In the genomic region with DNA sequence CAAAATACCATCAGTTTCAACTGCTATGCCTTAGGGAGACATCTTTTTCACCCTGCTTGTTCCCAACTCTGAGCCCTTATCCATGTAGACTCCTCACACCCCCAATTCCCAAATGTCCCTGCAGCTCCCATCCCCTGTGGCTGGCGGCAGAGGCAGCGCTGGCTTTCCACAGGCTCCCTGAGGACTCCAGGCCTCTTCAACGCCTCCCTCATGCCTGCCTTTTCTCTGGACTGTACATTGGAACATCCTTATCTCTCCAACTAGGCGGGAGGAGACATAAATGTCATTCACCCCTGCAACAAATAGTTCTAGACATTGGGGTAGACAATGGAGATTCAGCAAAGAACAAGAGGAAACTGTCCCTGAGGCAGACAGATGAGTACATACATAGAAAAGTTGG, we compare ENCODE assay signal across 12 cellular contexts. TPM values are rescaled to one million over a fixed set of nuclear protein-coding genes. Genes with fewer than 3 reads are reported as not detected.
DNase-seq lines count a peak whose midpoint lies in the region; ATAC-seq, FAIRE-seq and TF ChIP-seq lines count a peak whose summit lies in the region.
"Had no signal": no experiment of that assay in that cellular context is flagged by ENCODE, and none has a peak within 500 bp of the region (broad histone marks: within the 10 kb centered on the region; RNA-seq: fewer than 3 reads in every experiment).

No MANE protein-coding gene starts in this region.

- H3K18ac ChIP-seq in H9 (ENCODE audit: insufficient read length, low read depth, low read length): no peak overlapping the region

- no peak for FAIRE-seq in kidney (lab: Jason Lieb, UNC)
- FAIRE-seq: A549, H54 had no signal

- H2BK15ac ChIP-seq in H9 (ENCODE audit: low read depth, low read length): no peak overlapping the region

- TF ChIP-seq CTCF in H9 (conservative IDR thresholded peaks at IDR 0.05) (no peak), kidney (IDR thresholded peaks at IDR 0.05; ENCODE audit: borderline replicate concordance, extremely low read depth, insufficient read depth) (no peak), neural crest cell (conservative IDR thresholded peaks at IDR 0.05) (no peak)

- no CpG with 5 or more reads among the region's 4 CpGs for WGBS in H9 (ENCODE audit: extremely low coverage, insufficient read length, low lambda C conversion rate)

- H3K4me1 ChIP-seq in H9 (ENCODE audit: insufficient read depth, low read length) (peaks cover 26% of the 10 kb centered on the region), kidney (ENCODE audit: control insufficient read depth in 1 of 2, insufficient read depth in 1 of 2, low read depth in 1 of 2, low read length in 2 of 2) (no peaks in the 10 kb centered on the region)
- H3K4me1 ChIP-seq: BLaER1 had no signal

- H3K9me3 ChIP-seq in H9 (ENCODE audit: control insufficient read depth, low read depth, low read length) (no peaks in the 10 kb centered on the region), SK-N-MC (ENCODE audit: low read depth, low read length) (no peaks in the 10 kb centered on the region), kidney (ENCODE audit: control insufficient read depth in 1 of 2, low read length in 2 of 2) (no peaks in the 10 kb centered on the region)
- H3K9me3 ChIP-seq: A549, BLaER1 had no signal

- H4K8ac ChIP-seq in H9 (replicated peaks; ENCODE audit: insufficient read length, low read depth, low read length): no peak overlapping the region

- no peak overlapping the region for H3T11ph ChIP-seq in H9 (ENCODE audit: low read length)

- no peak overlapping the region for H2BK20ac ChIP-seq in H9 (ENCODE audit: low read depth, low read length, poor library complexity, severe bottlenecking)

- ATAC-seq in HG03095 (IDR thresholded peaks at IDR 0.05; ENCODE audit: unreplicated experiment): no peak

- peaks cover 0 to 6% of the 10 kb centered on the region in 2 experiments; a peak in 2 of 5 replicates for H3K9me3 Mint-ChIP-seq in H9
- H3K9me3 Mint-ChIP-seq in neural crest cell: no peaks in the 10 kb centered on the region

- H3K36me3 Mint-ChIP-seq in H9 (ENCODE audit: insufficient read depth in 1 of 3, low read depth in 3 of 3) (peaks cover 4 to 37% (median 33%) of the 10 kb centered on the region in 3 experiments; a peak in 6 of 7 replicates), neural crest cell (ENCODE audit: low read depth) (no peaks in the 10 kb centered on the region)
- H3K36me3 Mint-ChIP-seq: CD8-positive, alpha-beta memory T cell had no signal

- no peak overlapping the region for H3K14ac ChIP-seq in H9 (ENCODE audit: insufficient read depth, low read length)

- H3K4me1 Mint-ChIP-seq in H9 (peaks cover 80 to 83% of the 10 kb centered on the region in 2 experiments), neural crest cell (peaks cover 93% of the 10 kb centered on the region)
- H3K4me1 Mint-ChIP-seq: CD8-positive, alpha-beta memory T cell had no signal

- H3K36me3 ChIP-seq in SK-N-MC (ENCODE audit: insufficient read depth, low read length) (no peaks in the 10 kb centered on the region), kidney (ENCODE audit: control insufficient read depth in 1 of 2, insufficient read depth in 2 of 2, low read length in 2 of 2) (no peaks in the 10 kb centered on the region)
- H3K36me3 ChIP-seq: BLaER1 had no signal

- H3K27me3 ChIP-seq in H9 (ENCODE audit: insufficient read depth, low read length): no peaks in the 10 kb centered on the region
- H3K27me3 ChIP-seq: BLaER1 had no signal

- no peak overlapping the region for H3K4ac ChIP-seq in H9 (ENCODE audit: low read depth, low read length)

- intact Hi-C loops in kidney (cut with DNase I): no loop called here

- no peak overlapping the region for H3K4me2 ChIP-seq in H9 (ENCODE audit: insufficient read depth, insufficient read length, low read length)
- H3K4me2 ChIP-seq: BLaER1 had no signal

- H3K23ac ChIP-seq in H9 (ENCODE audit: insufficient read length, low read depth, low read length): no peak overlapping the region

- no peak overlapping the region for H2AFZ ChIP-seq in H9 (ENCODE audit: low read length)

- H3K27ac ChIP-seq in H9 (ENCODE audit: insufficient read length, low read depth, low read length): no peak overlapping the region
- peak overlapping the region; percentile 33; the same call in 1 of the 2 replicates for H3K27ac ChIP-seq in SK-N-MC
- H3K27ac ChIP-seq in kidney (ENCODE audit: low read depth in 2 of 2, low read length in 2 of 2): no peak overlapping the region
- H3K27ac ChIP-seq: A549, BLaER1 had no signal

- H2BK12ac ChIP-seq in H9 (ENCODE audit: insufficient read length, low read depth, low read length): no peak overlapping the region

- H4K5ac ChIP-seq in H9 (ENCODE audit: insufficient read length, low read depth, low read length): no peak overlapping the region

- H3K4me3 ChIP-seq in SK-N-MC: no peak overlapping the region
- H3K4me3 ChIP-seq in kidney (ENCODE audit: low read length in 2 of 2): no peak overlapping the region
- H3K4me3 ChIP-seq: A549, BLaER1 had no signal

- H2AK5ac ChIP-seq in H9 (ENCODE audit: insufficient read length, low read length): no peak overlapping the region

- H3K79me1 ChIP-seq in H9 (ENCODE audit: insufficient read depth, low read depth, low read length, poor library complexity, severe bottlenecking): no peaks in the 10 kb centered on the region

- no peak overlapping the region for H4K91ac ChIP-seq in H9 (ENCODE audit: insufficient read length, low read depth, low read length)

- H3K4me3 Mint-ChIP-seq in H9: peak overlapping the region in 1 of 2 experiments; percentile 47; a peak in 2 of 5 replicates
- peak overlapping the region; percentile 36 for H3K4me3 Mint-ChIP-seq in neural crest cell
- H3K4me3 Mint-ChIP-seq: CD8-positive, alpha-beta memory T cell had no signal

- H4K20me1 ChIP-seq in H9 (ENCODE audit: control insufficient read depth, insufficient read depth, insufficient read length): no peaks in the 10 kb centered on the region
- H4K20me1 ChIP-seq: BLaER1 had no signal

- H2BK120ac ChIP-seq in H9 (ENCODE audit: low read depth, low read length, poor library complexity, severe bottlenecking): no peak overlapping the region

- H3K79me2 ChIP-seq in H9 (ENCODE audit: insufficient read depth, low read length): peaks cover 10% of the 10 kb centered on the region; the same call in 1 of the 2 replicates

- peaks cover 6% of the 10 kb centered on the region for H3K23me2 ChIP-seq in H9 (ENCODE audit: insufficient read length, low read depth, low read length, poor library complexity, severe bottlenecking)

- no peak overlapping the region for H3K56ac ChIP-seq in H9 (ENCODE audit: insufficient read length, low read depth, low read length)

- H3K27ac Mint-ChIP-seq in H9 (peak overlapping the region; percentile 9 to 69 (median 59); a peak in 3 of 7 replicates), neural crest cell (ENCODE audit: unreplicated experiment) (peak overlapping the region; percentile 86)

- H2BK5ac ChIP-seq in H9 (ENCODE audit: insufficient read length, low read length): no peak overlapping the region

- H3K27me3 Mint-ChIP-seq in H9 (ENCODE audit: low read depth) (no peaks in the 10 kb centered on the region), neural crest cell (ENCODE audit: low read depth) (no peaks in the 10 kb centered on the region)

- DNase-seq in H9 (no peak), SK-N-MC (ENCODE audit: low read depth, low spot score) (no peak), kidney (peak; percentile 57), neural crest cell (ENCODE audit: low read depth, low spot score) (no peak), amniotic stem cell (lab: John Stamatoyannopoulos, UW) (no peak), NCI-H446 (lab: John Stamatoyannopoulos, UW) (no peak)
- DNase-seq in activated CD8-positive, alpha-beta memory T cell treated with anti-CD3 and anti-CD28 coated beads, Interleukin-2, amount 50 U/mL, for 4 hours: no peak
- DNase-seq: CD8-positive, alpha-beta memory T cell had no signal

- no peak overlapping the region for H3K9ac ChIP-seq in H9 (ENCODE audit: extremely low read depth, insufficient read length, low read length)
- H3K9ac ChIP-seq in SK-N-MC (ENCODE audit: insufficient read length): no peak overlapping the region
- H3K9ac ChIP-seq in kidney (ENCODE audit: low read length in 2 of 2): no peak overlapping the region
- H3K9ac ChIP-seq: BLaER1 had no signal

RNA-seq across cellular contexts. Expression of a gene that starts 59.0 kb away (rescaled TPM):
- total RNA-seq in H9 (2021): 302 and 309 TPM in 2 replicates
- 14.0 TPM for total RNA-seq in kidney
- polyA plus RNA-seq in kidney (ENCODE audit: insufficient read depth, low read depth, low replicate concordance): 5.6 TPM
- total RNA-seq in neural crest cell: 89.1 and 91.0 TPM in 2 replicates
- polyA plus RNA-seq: CD8-positive, alpha-beta memory T cell had no signal
